Comparison of ENCODE assay signal across 1 cellular context in genomic region chr11:69659591-69659990, GRCh38.
TF ChIP-seq lines count a peak whose summit lies in the region.

No MANE protein-coding gene starts in this region.

TF ChIP-seq in WTC11, 78 proteins besides CTCF, POLR2A, EP300 and RAD21 (continued from another document):
- TF ChIP-seq SP1 (CRISPR knock-in tag; conservative IDR thresholded peaks at IDR 0.05) = no peak
